Comparison of ENCODE assay signal across 8 cellular contexts in genomic region chr19:14113762-14114414, GRCh38. TPM values are rescaled to one million over a fixed set of nuclear protein-coding genes. Genes with fewer than 3 reads are reported as not detected.
DNase-seq lines count a peak whose midpoint lies in the region; ATAC-seq, FAIRE-seq and TF ChIP-seq lines count a peak whose summit lies in the region.

No MANE protein-coding gene starts in this region.

- H3K4me3 ChIP-seq in Peyer's patch: no peak overlapping the region
- no peak overlapping the region for H3K4me3 ChIP-seq in GM12878
- no peak overlapping the region for H3K4me3 ChIP-seq in aorta (ENCODE audit: low read length in 2 of 2)

- no peak overlapping the region for H2AFZ ChIP-seq in GM12878 (ENCODE audit: control insufficient read depth, low read depth, low read length)

- no peak for ATAC-seq in GM12878
- no peak for ATAC-seq in aorta (ENCODE audit: low FRiP score)
- no peak for ATAC-seq in HG03135 (IDR thresholded peaks at IDR 0.05; ENCODE audit: unreplicated experiment)

- peak overlapping the region; percentile 75 for H3K27ac Mint-ChIP-seq in mesothelial cell of epicardium

- H3K9me3 Mint-ChIP-seq in mesothelial cell of epicardium: no peaks in the 10 kb centered on the region

- FAIRE-seq in GM12878 (lab: Jason Lieb, UNC): no peak

- SMC1A ChIA-PET in GM12878 (lab: Charles Lee; ENCODE audit: uncharacterized antibody, unreplicated experiment): interaction anchor here (1.0 to 3.0 kb wide), 4 partner anchors 10 to 42 kb away, joined by 3 to 14 read pairs (median 7); partner anchors contain the start of genes ASF1B and MISP3

- DNase-seq in GM10266 (ENCODE audit: extremely low spot score): no peak
- peak in 1 of 3 donors; percentile 56 for DNase-seq in Peyer's patch
- no peak for DNase-seq in GM12878 (ENCODE audit: low read depth, low spot score)
- no peak for DNase-seq in mesothelial cell of epicardium (ENCODE audit: low spot score in 2 of 2, unreplicated experiment in 2 of 2)
- DNase-seq in aorta: peak in 1 of 2 donors; percentile 60
- no peak for DNase-seq in islet precursor cell
- DNase-seq in A172 (ENCODE audit: low spot score): no peak

- CTCF ChIA-PET in GM12878 (lab: Yijun Ruan, JAX): interaction anchor here (0.9 to 5.3 kb wide), 19 partner anchors 8 to 233 kb away, joined by 3 to 38 read pairs (median 6); partner anchors contain the start of genes ASF1B, C19orf67, DCAF15 and MISP3

- H3K27ac ChIP-seq in Peyer's patch (peak overlapping the region; percentile 52 to 70 (median 62)), GM12878 (ENCODE audit: control insufficient read depth, insufficient read depth) (no peak overlapping the region), aorta (ENCODE audit: low read depth in 1 of 2, low read length in 2 of 2) (peak overlapping the region; percentile 61 to 87)

- H3K9me3 ChIP-seq in Peyer's patch: no peaks in the 10 kb centered on the region
- no peaks in the 10 kb centered on the region for H3K9me3 ChIP-seq in GM12878 (replicated peaks; ENCODE audit: control insufficient read depth, insufficient read depth, low read length)
- no peaks in the 10 kb centered on the region for H3K9me3 ChIP-seq in aorta (ENCODE audit: control insufficient read depth, low read length)

- TF ChIP-seq EP300 in GM12878 (IDR thresholded peaks at IDR 0.05; ENCODE audit: borderline replicate concordance in 1 of 2, control insufficient read depth in 1 of 2, low read depth in 2 of 2, low read length in 2 of 2): no peak

- no peak overlapping the region for H3K4me3 Mint-ChIP-seq in mesothelial cell of epicardium

- TF ChIP-seq CTCF in GM10266 (IDR thresholded peaks at IDR 0.05; ENCODE audit: control insufficient read depth, insufficient read depth, low read depth, missing control alignments): peak; percentile 23
- peak in 2 of 6 experiments; percentile 33 to 36 for TF ChIP-seq CTCF in Peyer's patch (IDR thresholded peaks at IDR 0.05)
- peak; percentile 19 to 47 (median 41) for TF ChIP-seq CTCF in GM12878 (IDR thresholded peaks at IDR 0.05 in 2 of 3, conservative IDR thresholded peaks at IDR 0.05 in 1 of 3; ENCODE audit: control insufficient read depth in 2 of 3, extremely low read depth in 1 of 3, insufficient read depth in 1 of 3, low read depth in 3 of 3, low read length in 3 of 3)
- peak; percentile 21 for TF ChIP-seq CTCF in mesothelial cell of epicardium (IDR thresholded peaks at IDR 0.05; ENCODE audit: unreplicated experiment)

- no peaks in the 10 kb centered on the region for H3K36me3 Mint-ChIP-seq in mesothelial cell of epicardium

- H3K79me2 ChIP-seq in GM12878 (ENCODE audit: control insufficient read depth, insufficient read depth, low read length): peaks cover 8% of the 10 kb centered on the region

- TF ChIP-seq POLR2A in Peyer's patch (IDR thresholded peaks at IDR 0.05) (no peak), GM12878 (IDR thresholded peaks at IDR 0.05; ENCODE audit: low read depth, low read length) (no peak)

- BruUV-seq in GM12878 (replicated peaks; lab: Mats Ljungman, UMichigan): no TSS peak

- H3K9ac ChIP-seq in GM12878 (ENCODE audit: control insufficient read depth, insufficient read depth, low read length): no peak overlapping the region

- no peak for TF ChIP-seq RAD21 in GM12878 (IDR thresholded peaks at IDR 0.05; ENCODE audit: insufficient read depth, low read depth, low read length)

- RAD21 ChIA-PET in GM12878 (lab: Charles Lee; ENCODE audit: unreplicated experiment): interaction anchor here (0.7 to 3.0 kb wide), 7 partner anchors 9 to 235 kb away, joined by 3 to 14 read pairs (median 8); partner anchors contain the start of genes ASF1B and IL27RA

- POLR2A ChIA-PET in GM12878 (lab: Charles Lee): interaction anchor here (1.1 to 2.3 kb wide), 3 partner anchors 21 to 161 kb away, joined by 3 to 8 read pairs (median 4); no protein-coding TSS in a partner anchor

- WGBS in GM12878 (ENCODE audit: insufficient coverage, insufficient replicate concordance, low lambda C conversion rate, missing lambda C conversion rate): 83% methylated on average over 18 of the region's 18 CpGs
- WGBS in aorta, 2 donors: 71 to 74% methylated on average over 18 of the region's 18 CpGs

- H3K4me1 ChIP-seq in Peyer's patch (peaks cover 0 to 53% (median 13%) of the 10 kb centered on the region in 4 donors), GM12878 (ENCODE audit: control insufficient read depth, insufficient read depth, low read length) (peaks cover 14% of the 10 kb centered on the region), aorta (ENCODE audit: control insufficient read depth in 1 of 2, insufficient read depth in 2 of 2, low read length in 2 of 2) (no peaks in the 10 kb centered on the region)

- intact Hi-C loops in GM12878 (cut with micrococcal nuclease; ENCODE audit: unreplicated experiment): no loop called here
- intact Hi-C loops in aorta (cut with DNase I): loop anchor here in 1 of 2 donors (2.0 kb wide), 1 partner anchor 17 kb away; no protein-coding TSS in a partner anchor

- no peak overlapping the region for H3K4me2 ChIP-seq in GM12878 (ENCODE audit: control insufficient read depth, insufficient read depth)

- no peaks in the 10 kb centered on the region for H3K27me3 Mint-ChIP-seq in mesothelial cell of epicardium (ENCODE audit: low read depth)

- H3K27me3 ChIP-seq in Peyer's patch (no peaks in the 10 kb centered on the region), GM12878 (replicated peaks in 1 of 2; ENCODE audit: control insufficient read depth in 2 of 2, insufficient read depth in 2 of 2, low read length in 1 of 2) (no peaks in the 10 kb centered on the region), aorta (ENCODE audit: control insufficient read depth in 1 of 2, insufficient read depth in 2 of 2, low read length in 1 of 2) (no peaks in the 10 kb centered on the region)

- no peaks in the 10 kb centered on the region for H4K20me1 ChIP-seq in GM12878 (ENCODE audit: control insufficient read depth, insufficient read depth)

- in situ Hi-C loops in GM12878 (cut with MboI): no loop called here

- H3K4me1 Mint-ChIP-seq in mesothelial cell of epicardium: peaks cover 31% of the 10 kb centered on the region

- no peaks in the 10 kb centered on the region for H3K36me3 ChIP-seq in Peyer's patch
- peaks cover 0 to 1% of the 10 kb centered on the region in 2 experiments; a peak in 1 of 4 replicates for H3K36me3 ChIP-seq in GM12878 (ENCODE audit: control insufficient read depth in 2 of 2, insufficient read depth in 2 of 2, low read length in 1 of 2)
- H3K36me3 ChIP-seq in aorta (ENCODE audit: control insufficient read depth in 1 of 2, insufficient read depth in 2 of 2, low read length in 1 of 2): no peaks in the 10 kb centered on the region

RNA-seq across cellular contexts. Expression of gene PRKACA, which starts 3.7 kb away (rescaled TPM):
- total RNA-seq in Peyer's patch (10 to 100 TPM; 18.2 to 39.8 (median 30.0) TPM), GM12878 (2014; rRNA removed) (12.9 and 14.9 TPM in 2 replicates), GM12878 (2014; rRNA removed; fragmentation: Illumina TruSeq; extraction: Trizol) (10.4 and 11.2 TPM in 2 replicates), GM12878 (2021) (67.7 and 68.5 TPM in 2 replicates), mesothelial cell of epicardium (80.9 to 87.7 TPM (median 82.9 TPM) in 3 replicates), aorta (100 to 1,000 TPM; 123 to 125 TPM)
- 11.5 and 11.6 TPM in 2 replicates for total RNA-seq in GM12878 (2013; cell fraction: nucleolus; rRNA removed)
- 26.1 TPM for polyA plus RNA-seq in GM12878 (2011; ENCODE audit: low read depth)
- polyA plus RNA-seq in GM12878 (2011; rRNA removed) (10.6 and 11.9 TPM in 2 replicates), GM12878 (2014; fragmentation: Illumina TruSeq; extraction: Trizol) (44.3 and 56.8 TPM in 2 replicates), GM12878 (2014; fragmentation: Nextera tagmentation; extraction: Ambion mirVana) (1 to 10 TPM in 1 of 2 experiments, under 1 TPM in 1; 0.53 to 1.3 TPM), GM12878 (2014; rRNA removed) (40.8 and 46.1 TPM in 2 replicates), GM12878 (2016; fragmentation: Nextera tagmentation; extraction: Ambion mirVana) (1 to 10 TPM; 3.3 to 3.5 TPM), aorta (10 to 100 TPM; 53.7 to 56.3 TPM)
- 23.1 and 25.8 TPM in 2 replicates for polyA plus RNA-seq in GM12878 (2011; cell fraction: cytosol; rRNA removed)
- polyA plus RNA-seq in GM12878 (2011; cell fraction: nucleus; rRNA removed): 9.5 and 16.8 TPM in 2 replicates
- polyA plus RNA-seq in GM12878 (2012): 28.6 and 38.0 TPM in 2 replicates
- polyA minus RNA-seq in GM12878 (2011; rRNA and poly(A)+ RNA removed): 17.0 and 23.7 TPM in 2 replicates
- 11.2 and 15.5 TPM in 2 replicates for polyA minus RNA-seq in GM12878 (2011; cell fraction: cytosol; rRNA and poly(A)+ RNA removed)
- 5.1 and 9.7 TPM in 2 replicates for polyA minus RNA-seq in GM12878 (2011; cell fraction: nucleus; rRNA and poly(A)+ RNA removed)
- 43.1 and 72.6 TPM in 2 replicates for total RNA-seq in A172 (2014; rRNA removed; shearing (Covaris generic))

RNA-seq across cellular contexts. Expression of gene ASF1B, which starts 22.5 kb away (rescaled TPM):
- total RNA-seq in Peyer's patch (10 to 100 TPM in 1 of 4 donors, 1 to 10 TPM in 3; 2.3 to 12.4 (median 5.5) TPM), GM12878 (2014; rRNA removed) (123 and 132 TPM in 2 replicates), GM12878 (2014; rRNA removed; fragmentation: Illumina TruSeq; extraction: Trizol) (50.4 and 53.8 TPM in 2 replicates), GM12878 (2021) (95.3 and 95.6 TPM in 2 replicates), mesothelial cell of epicardium (6.3 to 8.9 TPM (median 8.4 TPM) in 3 replicates), aorta (1 to 10 TPM; 1.4 to 2.0 TPM)
- 2.5 and 2.9 TPM in 2 replicates for total RNA-seq in GM12878 (2013; cell fraction: nucleolus; rRNA removed)
- 27.5 TPM for polyA plus RNA-seq in GM12878 (2011; ENCODE audit: low read depth)
- polyA plus RNA-seq in GM12878 (2011; rRNA removed) (34.9 and 57.1 TPM in 2 replicates), GM12878 (2014; fragmentation: Illumina TruSeq; extraction: Trizol) (62.9 and 85.2 TPM in 2 replicates), GM12878 (2014; fragmentation: Nextera tagmentation; extraction: Ambion mirVana) (10 to 100 TPM; 10.4 to 23.1 TPM), GM12878 (2014; rRNA removed) (103 and 115 TPM in 2 replicates), GM12878 (2016; fragmentation: Nextera tagmentation; extraction: Ambion mirVana) (100 to 1,000 TPM; 190 to 217 TPM), aorta (1 to 10 TPM in 1 of 2 donors, under 1 TPM in 1; 0.49 to 1.3 TPM)
- 67.2 and 86.4 TPM in 2 replicates for polyA plus RNA-seq in GM12878 (2011; cell fraction: cytosol; rRNA removed)
- polyA plus RNA-seq in GM12878 (2011; cell fraction: nucleus; rRNA removed): 31.1 and 37.8 TPM in 2 replicates
- polyA plus RNA-seq in GM12878 (2012): 47.4 and 61.6 TPM in 2 replicates
- 30.4 and 50.9 TPM in 2 replicates for polyA minus RNA-seq in GM12878 (2011; rRNA and poly(A)+ RNA removed)
- 26.6 and 27.8 TPM in 2 replicates for polyA minus RNA-seq in GM12878 (2011; cell fraction: cytosol; rRNA and poly(A)+ RNA removed)
- polyA minus RNA-seq in GM12878 (2011; cell fraction: nucleus; rRNA and poly(A)+ RNA removed): 9.8 and 15.9 TPM in 2 replicates
- total RNA-seq in A172 (2014; rRNA removed; shearing (Covaris generic)): 54.9 and 78.9 TPM in 2 replicates

RNA-seq across cellular contexts. Expression of gene SAMD1, which starts 23.3 kb away (rescaled TPM):
- total RNA-seq in Peyer's patch: 10 to 100 TPM; 28.9 to 64.4 (median 33.9) TPM
- total RNA-seq in GM12878 (2013; cell fraction: nucleolus; rRNA removed): 9.9 and 11.1 TPM in 2 replicates
- 35.0 and 41.4 TPM in 2 replicates for total RNA-seq in GM12878 (2014; rRNA removed)
- 20.7 and 22.7 TPM in 2 replicates for total RNA-seq in GM12878 (2014; rRNA removed; fragmentation: Illumina TruSeq; extraction: Trizol)
- total RNA-seq in GM12878 (2021): 71.7 and 74.5 TPM in 2 replicates
- 12.1 TPM for polyA plus RNA-seq in GM12878 (2011; ENCODE audit: low read depth)
- 9.6 and 15.9 TPM in 2 replicates for polyA plus RNA-seq in GM12878 (2011; rRNA removed)
- 25.3 and 28.7 TPM in 2 replicates for polyA plus RNA-seq in GM12878 (2011; cell fraction: cytosol; rRNA removed)
- 114 and 178 TPM in 2 replicates for polyA plus RNA-seq in GM12878 (2011; cell fraction: nucleus; rRNA removed)
- polyA plus RNA-seq in GM12878 (2012): 23.2 and 27.9 TPM in 2 replicates
- 16.2 and 27.8 TPM in 2 replicates for polyA plus RNA-seq in GM12878 (2014; fragmentation: Illumina TruSeq; extraction: Trizol)
- 1 to 10 TPM; 3.0 to 5.4 TPM for polyA plus RNA-seq in GM12878 (2014; fragmentation: Nextera tagmentation; extraction: Ambion mirVana)
- 39.3 and 50.7 TPM in 2 replicates for polyA plus RNA-seq in GM12878 (2014; rRNA removed)
- 1 to 10 TPM; 5.9 to 6.3 TPM for polyA plus RNA-seq in GM12878 (2016; fragmentation: Nextera tagmentation; extraction: Ambion mirVana)
- 5.1 and 13.5 TPM in 2 replicates for polyA minus RNA-seq in GM12878 (2011; rRNA and poly(A)+ RNA removed)
- 17.4 and 18.0 TPM in 2 replicates for polyA minus RNA-seq in GM12878 (2011; cell fraction: cytosol; rRNA and poly(A)+ RNA removed)
- polyA minus RNA-seq in GM12878 (2011; cell fraction: nucleus; rRNA and poly(A)+ RNA removed): 3.3 and 7.6 TPM in 2 replicates
- total RNA-seq in mesothelial cell of epicardium: 67.8 to 74.2 TPM (median 74.0 TPM) in 3 replicates
- total RNA-seq in aorta: 10 to 100 TPM; 28.1 to 32.9 TPM
- polyA plus RNA-seq in aorta: 10 to 100 TPM; 27.4 to 28.4 TPM
- 25.2 and 36.0 TPM in 2 replicates for total RNA-seq in A172 (2014; rRNA removed; shearing (Covaris generic))

RNA-seq across cellular contexts. Expression of gene C19orf67, which starts 28.3 kb away (rescaled TPM):
- not detected for total RNA-seq in Peyer's patch
- 1.4 TPM in 1 of 2 replicates, not detected in the other for total RNA-seq in GM12878 (2013; cell fraction: nucleolus; rRNA removed)
- not detected in 2 replicates for total RNA-seq in GM12878 (2014; rRNA removed)
- not detected in 2 replicates for total RNA-seq in GM12878 (2014; rRNA removed; fragmentation: Illumina TruSeq; extraction: Trizol)
- total RNA-seq in GM12878 (2021): not detected in 2 replicates
- not detected for polyA plus RNA-seq in GM12878 (2011; ENCODE audit: low read depth)
- not detected in 2 replicates for polyA plus RNA-seq in GM12878 (2011; rRNA removed)
- polyA plus RNA-seq in GM12878 (2011; cell fraction: cytosol; rRNA removed): not detected in 2 replicates
- 0.27 and 0.35 TPM in 2 replicates for polyA plus RNA-seq in GM12878 (2011; cell fraction: nucleus; rRNA removed)
- 0.10 TPM in 1 of 2 replicates, not detected in the other for polyA plus RNA-seq in GM12878 (2012)
- not detected in 2 replicates for polyA plus RNA-seq in GM12878 (2014; fragmentation: Illumina TruSeq; extraction: Trizol)
- not detected for polyA plus RNA-seq in GM12878 (2014; fragmentation: Nextera tagmentation; extraction: Ambion mirVana)
- polyA plus RNA-seq in GM12878 (2014; rRNA removed): not detected in 2 replicates
- polyA plus RNA-seq in GM12878 (2016; fragmentation: Nextera tagmentation; extraction: Ambion mirVana): under 1 TPM in 1 of 2 experiments, not detected in 1; 0.14 TPM
- not detected in 2 replicates for polyA minus RNA-seq in GM12878 (2011; rRNA and poly(A)+ RNA removed)
- polyA minus RNA-seq in GM12878 (2011; cell fraction: cytosol; rRNA and poly(A)+ RNA removed): not detected in 2 replicates
- 0.36 and 0.67 TPM in 2 replicates for polyA minus RNA-seq in GM12878 (2011; cell fraction: nucleus; rRNA and poly(A)+ RNA removed)
- 0.45 to 0.90 TPM (median 0.58 TPM) in 3 replicates for total RNA-seq in mesothelial cell of epicardium
- total RNA-seq in aorta: not detected
- not detected for polyA plus RNA-seq in aorta
- total RNA-seq in A172 (2014; rRNA removed; shearing (Covaris generic)): not detected in 2 replicates

RNA-seq across cellular contexts. Expression of gene MISP3, which starts 41.3 kb away (rescaled TPM):
- total RNA-seq in Peyer's patch (10 to 100 TPM; 25.6 to 58.5 (median 40.7) TPM), GM12878 (2014; rRNA removed) (0.90 and 0.93 TPM in 2 replicates), GM12878 (2014; rRNA removed; fragmentation: Illumina TruSeq; extraction: Trizol) (0.51 and 0.63 TPM in 2 replicates), GM12878 (2021) (1.2 and 1.7 TPM in 2 replicates), mesothelial cell of epicardium (0.81 to 1.3 TPM (median 0.98 TPM) in 3 replicates), aorta (1 to 10 TPM; 1.2 to 2.2 TPM)
- 1.8 and 2.4 TPM in 2 replicates for total RNA-seq in GM12878 (2013; cell fraction: nucleolus; rRNA removed)
- not detected for polyA plus RNA-seq in GM12878 (2011; ENCODE audit: low read depth)
- polyA plus RNA-seq in GM12878 (2011; rRNA removed) (0.56 and 0.98 TPM in 2 replicates), GM12878 (2014; fragmentation: Illumina TruSeq; extraction: Trizol) (0.46 TPM in 2 replicates), GM12878 (2014; fragmentation: Nextera tagmentation; extraction: Ambion mirVana) (under 1 TPM; 0.07 to 0.11 TPM), GM12878 (2014; rRNA removed) (1.4 and 1.7 TPM in 2 replicates), GM12878 (2016; fragmentation: Nextera tagmentation; extraction: Ambion mirVana) (under 1 TPM; 0.52 to 0.66 TPM), aorta (1 to 10 TPM; 4.7 to 6.6 TPM)
- polyA plus RNA-seq in GM12878 (2011; cell fraction: cytosol; rRNA removed): 1.4 and 1.8 TPM in 2 replicates
- polyA plus RNA-seq in GM12878 (2011; cell fraction: nucleus; rRNA removed): 6.0 TPM in 2 replicates
- 0.89 and 1.0 TPM in 2 replicates for polyA plus RNA-seq in GM12878 (2012)
- 0.15 and 0.41 TPM in 2 replicates for polyA minus RNA-seq in GM12878 (2011; rRNA and poly(A)+ RNA removed)
- not detected in 2 replicates for polyA minus RNA-seq in GM12878 (2011; cell fraction: cytosol; rRNA and poly(A)+ RNA removed)
- 1.2 and 2.5 TPM in 2 replicates for polyA minus RNA-seq in GM12878 (2011; cell fraction: nucleus; rRNA and poly(A)+ RNA removed)
- 0.43 and 2.5 TPM in 2 replicates for total RNA-seq in A172 (2014; rRNA removed; shearing (Covaris generic))
